18 cellular contexts compared by ENCODE assay signal in genomic region chr2:31813016-31813415, GRCh38.
DNase-seq lines count a peak whose midpoint lies in the region; ATAC-seq, FAIRE-seq and TF ChIP-seq lines count a peak whose summit lies in the region.
"Had no signal": no experiment of that assay in that cellular context is flagged by ENCODE, and none has a peak within 500 bp of the region (broad histone marks: within the 10 kb centered on the region; RNA-seq: fewer than 3 reads in every experiment).

No MANE protein-coding gene starts in this region.

- H3K9ac ChIP-seq in HepG2 (ENCODE audit: insufficient read depth, low read depth, low read length): no peak overlapping the region

- no peak overlapping the region for H3K4me3 Mint-ChIP-seq in naive thymus-derived CD4-positive, alpha-beta T cell

- H3K36me3 ChIP-seq in HepG2 (replicated peaks in 1 of 2; ENCODE audit: control insufficient read depth in 1 of 2, insufficient read depth in 2 of 2, low read length in 2 of 2) (no peaks in the 10 kb centered on the region), right lobe of liver (no peaks in the 10 kb centered on the region)
- no peaks in the 10 kb centered on the region for H3K36me3 ChIP-seq in naive thymus-derived CD4-positive, alpha-beta T cell (ENCODE audit: control insufficient read depth in 2 of 3, insufficient read depth in 3 of 3, low read length in 3 of 3)

- ATAC-seq in HepG2 (peak; percentile 9; the same call in 1 of the 3 replicates), right lobe of liver (no peak)
- ATAC-seq in naive thymus-derived CD4-positive, alpha-beta T cell: no peak

- H4K20me1 ChIP-seq in HepG2 (ENCODE audit: insufficient read depth, low read length): no peaks in the 10 kb centered on the region

- peaks cover 0 to 1% (median 0%) of the 10 kb centered on the region in 5 donors for H3K36me3 Mint-ChIP-seq in naive thymus-derived CD4-positive, alpha-beta T cell

- in situ Hi-C loops in HepG2 (cut with HindIII; ENCODE audit: extremely low pct_ligation_motif_present, low pct_unique_long_range_greater_than_20kb): no loop called here

- H3K79me2 ChIP-seq in HepG2 (ENCODE audit: insufficient read depth, low read length): no peaks in the 10 kb centered on the region

- H3K4me1 ChIP-seq in HepG2 (ENCODE audit: insufficient read depth, low read length) (peaks cover 37% of the 10 kb centered on the region), right lobe of liver (peaks cover 0 to 23% (median 7%) of the 10 kb centered on the region in 4 donors)
- peaks cover 0 to 8% of the 10 kb centered on the region in 2 donors for H3K4me1 ChIP-seq in naive thymus-derived CD4-positive, alpha-beta T cell (ENCODE audit: control insufficient read depth in 2 of 2, insufficient read depth in 2 of 2, low read length in 2 of 2)

- peak overlapping the region in 6 of 9 donors; percentile 44 to 74 (median 59) for H3K27ac Mint-ChIP-seq in naive thymus-derived CD4-positive, alpha-beta T cell

- TF ChIP-seq POLR2A in HepG2 (IDR thresholded peaks at IDR 0.05; ENCODE audit: insufficient read depth in 1 of 2, low read depth in 2 of 2, low read length in 2 of 2) (no peak), right lobe of liver (IDR thresholded peaks at IDR 0.05) (no peak)

- TF ChIP-seq EP300 in HepG2 (IDR thresholded peaks at IDR 0.05; ENCODE audit: low read depth in 2 of 2, low read length in 2 of 2) (no peak), HepG2 (CRISPR knock-in tag; IDR thresholded peaks at IDR 0.05; ENCODE audit: borderline replicate concordance) (no peak)

- peak overlapping the region; percentile 32; the same call in 1 of the 2 replicates for H3K4me2 ChIP-seq in HepG2 (ENCODE audit: low read depth, low read length)

- no TSS peak for BruUV-seq in HepG2 (replicated peaks; lab: Mats Ljungman, UMichigan)

- FAIRE-seq in HepG2 (lab: Jason Lieb, UNC): no peak

- peaks cover 0 to 2% (median 0%) of the 10 kb centered on the region in 5 donors for H3K27me3 Mint-ChIP-seq in naive thymus-derived CD4-positive, alpha-beta T cell

- CTCF ChIA-PET in HepG2 (lab: Yijun Ruan, JAX; ENCODE audit: low intra/inter-chr PET ratio, low total read pairs): no interaction called here
- CTCF ChIA-PET in naive thymus-derived CD4-positive, alpha-beta T cell (lab: Charles Lee): no interaction called here

- POLR2A ChIA-PET in HepG2 (lab: Yijun Ruan, JAX): no interaction called here
- POLR2A ChIA-PET in naive thymus-derived CD4-positive, alpha-beta T cell (lab: Charles Lee): no interaction called here

- DNase-seq in HepG2 (ENCODE audit: low spot score): no peak
- no peak for DNase-seq in right lobe of liver
- DNase-seq in RPMI8226: peak; percentile 47
- DNase-seq in naive thymus-derived CD4-positive, alpha-beta T cell: no peak
- DNase-seq in activated CD4-positive, CD25-positive, alpha-beta regulatory T cell (lab: John Stamatoyannopoulos, UW): no peak
- DNase-seq in cerebellar nuclear complex (lab: John Stamatoyannopoulos, UW): no peak
- DNase-seq in HT-29 (ENCODE audit: low spot score): no peak
- DNase-seq in stimulated activated CD4-positive, alpha-beta T cell treated with anti-CD3 and anti-CD28 coated beads, Interleukin-4, amount 100 ng/mL, for 24 hours: no peak
- DNase-seq: AML-193; Calu3; GF-D8; GOT3; KBM-7; NCI-H1092; NCI-H187 treated with DMSO at 0.1 percent for 48 hours; NCI-H226; NCI-H526 treated with DMSO at 0.1 percent for 48 hours; NK-92 treated with Interleukin-12 subunit alpha and Interleukin-12 subunit beta, amount 100 ng/mL, for 24 hours had no signal

- H3K27me3 ChIP-seq in HepG2 (ENCODE audit: control insufficient read depth in 1 of 2, insufficient read depth in 2 of 2, low read length in 2 of 2) (no peaks in the 10 kb centered on the region), right lobe of liver (no peaks in the 10 kb centered on the region)
- H3K27me3 ChIP-seq in naive thymus-derived CD4-positive, alpha-beta T cell (ENCODE audit: control insufficient read depth in 2 of 2, insufficient read depth in 2 of 2, low read length in 2 of 2): no peaks in the 10 kb centered on the region

- H3K4me3 ChIP-seq in HepG2 (replicated peaks in 1 of 3; ENCODE audit: insufficient read depth in 1 of 3, low read depth in 2 of 3, low read length in 3 of 3) (no peak overlapping the region), right lobe of liver (no peak overlapping the region)
- H3K4me3 ChIP-seq in naive thymus-derived CD4-positive, alpha-beta T cell (ENCODE audit: low read length): no peak overlapping the region

- no peak for TF ChIP-seq CTCF in HepG2 (CRISPR knock-in tag; IDR thresholded peaks at IDR 0.05)
- TF ChIP-seq CTCF in right lobe of liver (IDR thresholded peaks at IDR 0.05): no peak

- 26% methylated on average over 8 of the region's 8 CpGs for WGBS in HepG2 (ENCODE audit: low lambda C conversion rate)
- 82% methylated on average over 5 of the region's 8 CpGs for WGBS in right lobe of liver (ENCODE audit: insufficient coverage, low coverage, low lambda C conversion rate, missing lambda C conversion rate)

- TF ChIP-seq RAD21 in HepG2 (CRISPR knock-in tag; IDR thresholded peaks at IDR 0.05): no peak

- H3K9me3 ChIP-seq in HepG2 (ENCODE audit: low read length): no peaks in the 10 kb centered on the region
- H3K9me3 ChIP-seq in right lobe of liver: no peaks in the 10 kb centered on the region
- no peaks in the 10 kb centered on the region for H3K9me3 ChIP-seq in naive thymus-derived CD4-positive, alpha-beta T cell (ENCODE audit: control insufficient read depth in 2 of 3, low read length in 3 of 3)

- H3K9me3 Mint-ChIP-seq in naive thymus-derived CD4-positive, alpha-beta T cell: peaks cover 0 to 6% (median 0%) of the 10 kb centered on the region in 11 donors

- no peak overlapping the region for H3K27ac ChIP-seq in HepG2 (ENCODE audit: extremely low read length, insufficient read depth, low read length)
- H3K27ac ChIP-seq in right lobe of liver: peak overlapping the region in 1 of 3 donors; percentile 66
- H3K27ac ChIP-seq in naive thymus-derived CD4-positive, alpha-beta T cell (ENCODE audit: low read depth, low read length): no peak overlapping the region

- H2AFZ ChIP-seq in HepG2 (ENCODE audit: low read length): no peak overlapping the region

- intact Hi-C loops in HepG2 (cut with micrococcal nuclease; ENCODE audit: unreplicated experiment): no loop called here
- intact Hi-C loops in right lobe of liver (cut with DNase I): no loop called here
- intact Hi-C loops in naive thymus-derived CD4-positive, alpha-beta T cell (cut with micrococcal nuclease): no loop called here

- H3K4me1 Mint-ChIP-seq in naive thymus-derived CD4-positive, alpha-beta T cell: peaks cover 6 to 28% (median 19%) of the 10 kb centered on the region in 7 donors

TF ChIP-seq in HepG2, 621 proteins besides CTCF, POLR2A, EP300 and RAD21:
- TF ChIP-seq, protein P1, sequence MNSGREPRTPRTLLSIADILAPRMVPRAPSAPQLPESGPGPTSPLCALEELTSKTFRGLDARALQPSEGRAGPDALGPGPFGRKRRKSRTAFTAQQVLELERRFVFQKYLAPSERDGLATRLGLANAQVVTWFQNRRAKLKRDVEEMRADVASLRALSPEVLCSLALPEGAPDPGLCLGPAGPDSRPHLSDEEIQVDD (CRISPR knock-in tag; IDR thresholded peaks at IDR 0.05; ENCODE audit: borderline replicate concordance): 0 out of 2 replicates have a peak, but pooled peaks have one; percentile 44
- TF ChIP-seq ZBTB21 (CRISPR knock-in tag; IDR thresholded peaks at IDR 0.05): no peak
